8 cellular contexts compared by ENCODE assay signal in genomic region chr5:140221697-140222223, GRCh38. TPM values are rescaled to one million over a fixed set of nuclear protein-coding genes. Genes with fewer than 3 reads are reported as not detected.
DNase-seq lines count a peak whose midpoint lies in the region; ATAC-seq and TF ChIP-seq lines count a peak whose summit lies in the region.

No MANE protein-coding gene starts in this region.

- no peak for TF ChIP-seq CTCF in choroid plexus epithelial cell (conservative IDR thresholded peaks at IDR 0.05; ENCODE audit: low read depth, low read length)
- no peak for TF ChIP-seq CTCF in omental fat pad (IDR thresholded peaks at IDR 0.05)

- no peak overlapping the region for H3K4me3 ChIP-seq in choroid plexus epithelial cell (ENCODE audit: low read depth, low read length)

- ATAC-seq in omental fat pad (ENCODE audit: low FRiP score) (peak; percentile 48), GM21786 (IDR thresholded peaks at IDR 0.05; ENCODE audit: unreplicated experiment) (no peak)

- peak; percentile 65 for DNase-seq in GM03348 (ENCODE audit: low spot score)
- peak; percentile 49 for DNase-seq in LoVo (ENCODE audit: low spot score)
- DNase-seq in choroid plexus epithelial cell (ENCODE audit: low read depth), result peak; percentile 89
- DNase-seq in omental fat pad (ENCODE audit: low spot score), result no peak
- DNase-seq in Ammon's horn (ENCODE audit: low spot score), result no peak
- no peak for DNase-seq in cerebellar cortex (ENCODE audit: low spot score)
- no peak for DNase-seq in midbrain (lab: John Stamatoyannopoulos, UW)

RNA-seq across cellular contexts. Expression of gene CYSTM1, which starts 46.8 kb away (rescaled TPM):
- 100 to 1,000 TPM; 105 to 164 (median 140) TPM for total RNA-seq in omental fat pad

Comparison
In these comparisons a context has a peak if more than half of its experiments do, and no peak if none do; other contexts are left out.
1. DNase-seq: peak in GM03348 (single experiment), LoVo (single experiment) and choroid plexus epithelial cell (single experiment); none in omental fat pad (single experiment), Ammon's horn (single experiment), cerebellar cortex (single experiment) and midbrain (single experiment).